In the genomic region with DNA sequence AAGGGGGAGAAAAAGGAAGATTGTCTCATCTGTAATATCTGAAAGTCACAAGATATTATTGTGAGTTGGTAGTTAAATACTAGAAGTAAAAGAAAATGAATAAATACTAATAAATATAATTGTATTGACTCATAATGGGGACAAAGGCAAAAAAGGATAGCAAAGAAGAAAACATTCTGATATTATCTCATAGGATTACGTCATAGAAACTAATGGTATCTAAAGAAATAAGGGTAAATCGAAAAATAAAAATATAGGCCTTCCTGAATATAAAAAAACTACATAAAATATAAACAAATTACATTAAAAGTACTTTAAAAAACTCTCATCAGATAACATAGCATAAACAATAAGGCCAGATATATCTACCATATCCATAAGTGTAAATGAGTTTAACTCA, we compare ENCODE assay signal across 2 cellular contexts.
TF ChIP-seq lines count a peak whose summit lies in the region.

No MANE protein-coding gene starts in this region.

TF ChIP-seq in HEK293, 187 proteins besides CTCF, POLR2A, EP300 and RAD21:
- TF ChIP-seq ZNF510 (tag by site-specific recombination; IDR thresholded peaks at IDR 0.05; ENCODE audit: insufficient replicate concordance) (no peak), REPIN1 (tag by site-specific recombination; IDR thresholded peaks at IDR 0.05; ENCODE audit: low read depth) (no peak), ZNF280C (tag by site-specific recombination; IDR thresholded peaks at IDR 0.05) (no peak), ATF2 (tag by site-specific recombination; IDR thresholded peaks at IDR 0.05; ENCODE audit: low read depth) (0 out of 2 replicates have a peak, but pooled peaks have one; percentile 47), ZNF792 (tag by site-specific recombination; IDR thresholded peaks at IDR 0.05) (no peak)
- TF ChIP-seq, protein P1, sequence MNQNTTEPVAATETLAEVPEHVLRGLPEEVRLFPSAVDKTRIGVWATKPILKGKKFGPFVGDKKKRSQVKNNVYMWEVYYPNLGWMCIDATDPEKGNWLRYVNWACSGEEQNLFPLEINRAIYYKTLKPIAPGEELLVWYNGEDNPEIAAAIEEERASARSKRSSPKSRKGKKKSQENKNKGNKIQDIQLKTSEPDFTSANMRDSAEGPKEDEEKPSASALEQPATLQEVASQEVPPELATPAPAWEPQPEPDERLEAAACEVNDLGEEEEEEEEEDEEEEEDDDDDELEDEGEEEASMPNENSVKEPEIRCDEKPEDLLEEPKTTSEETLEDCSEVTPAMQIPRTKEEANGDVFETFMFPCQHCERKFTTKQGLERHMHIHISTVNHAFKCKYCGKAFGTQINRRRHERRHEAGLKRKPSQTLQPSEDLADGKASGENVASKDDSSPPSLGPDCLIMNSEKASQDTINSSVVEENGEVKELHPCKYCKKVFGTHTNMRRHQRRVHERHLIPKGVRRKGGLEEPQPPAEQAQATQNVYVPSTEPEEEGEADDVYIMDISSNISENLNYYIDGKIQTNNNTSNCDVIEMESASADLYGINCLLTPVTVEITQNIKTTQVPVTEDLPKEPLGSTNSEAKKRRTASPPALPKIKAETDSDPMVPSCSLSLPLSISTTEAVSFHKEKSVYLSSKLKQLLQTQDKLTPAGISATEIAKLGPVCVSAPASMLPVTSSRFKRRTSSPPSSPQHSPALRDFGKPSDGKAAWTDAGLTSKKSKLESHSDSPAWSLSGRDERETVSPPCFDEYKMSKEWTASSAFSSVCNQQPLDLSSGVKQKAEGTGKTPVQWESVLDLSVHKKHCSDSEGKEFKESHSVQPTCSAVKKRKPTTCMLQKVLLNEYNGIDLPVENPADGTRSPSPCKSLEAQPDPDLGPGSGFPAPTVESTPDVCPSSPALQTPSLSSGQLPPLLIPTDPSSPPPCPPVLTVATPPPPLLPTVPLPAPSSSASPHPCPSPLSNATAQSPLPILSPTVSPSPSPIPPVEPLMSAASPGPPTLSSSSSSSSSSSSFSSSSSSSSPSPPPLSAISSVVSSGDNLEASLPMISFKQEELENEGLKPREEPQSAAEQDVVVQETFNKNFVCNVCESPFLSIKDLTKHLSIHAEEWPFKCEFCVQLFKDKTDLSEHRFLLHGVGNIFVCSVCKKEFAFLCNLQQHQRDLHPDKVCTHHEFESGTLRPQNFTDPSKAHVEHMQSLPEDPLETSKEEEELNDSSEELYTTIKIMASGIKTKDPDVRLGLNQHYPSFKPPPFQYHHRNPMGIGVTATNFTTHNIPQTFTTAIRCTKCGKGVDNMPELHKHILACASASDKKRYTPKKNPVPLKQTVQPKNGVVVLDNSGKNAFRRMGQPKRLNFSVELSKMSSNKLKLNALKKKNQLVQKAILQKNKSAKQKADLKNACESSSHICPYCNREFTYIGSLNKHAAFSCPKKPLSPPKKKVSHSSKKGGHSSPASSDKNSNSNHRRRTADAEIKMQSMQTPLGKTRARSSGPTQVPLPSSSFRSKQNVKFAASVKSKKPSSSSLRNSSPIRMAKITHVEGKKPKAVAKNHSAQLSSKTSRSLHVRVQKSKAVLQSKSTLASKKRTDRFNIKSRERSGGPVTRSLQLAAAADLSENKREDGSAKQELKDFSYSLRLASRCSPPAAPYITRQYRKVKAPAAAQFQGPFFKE (tag by site-specific recombination; IDR thresholded peaks at IDR 0.05; ENCODE audit: borderline replicate concordance), result no peak
TF ChIP-seq in HEK293: peak in this region for 1.

TF ChIP-seq in GM12878, 131 proteins besides CTCF, POLR2A, EP300 and RAD21:
- TF ChIP-seq ATF7 (IDR thresholded peaks at IDR 0.05; ENCODE audit: low read depth) (peak; percentile 63; the same call in 1 of the 2 replicates), EGR1 (IDR thresholded peaks at IDR 0.05; ENCODE audit: borderline replicate concordance in 1 of 2, low read depth in 2 of 2, low read length in 2 of 2) (no peak)
